Comparison of ENCODE assay signal across 24 cellular contexts in the genomic region with DNA sequence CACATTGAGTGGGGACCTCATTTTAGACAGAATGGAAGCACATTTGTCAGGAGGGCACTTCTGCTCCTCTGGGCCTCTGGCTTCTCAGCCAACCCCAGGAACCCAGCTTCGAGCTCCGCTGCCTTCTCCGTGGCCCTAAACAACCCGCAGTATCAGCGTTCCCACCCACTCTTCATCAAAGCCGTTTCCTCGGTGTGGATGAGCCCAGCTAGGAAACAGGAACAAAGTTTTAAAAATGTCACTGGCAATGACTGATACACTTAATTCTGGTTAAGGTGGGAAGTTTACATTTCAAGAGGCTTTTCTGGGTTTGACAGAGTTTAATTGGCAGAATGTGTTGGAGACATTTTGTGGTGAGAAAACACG.
"Had no signal": no experiment of that assay in that cellular context is flagged by ENCODE, and none has a peak within 500 bp of the region (broad histone marks: within the 10 kb centered on the region; RNA-seq: fewer than 3 reads in every experiment).

No MANE protein-coding gene starts in this region.

- H3K4me3 Mint-ChIP-seq: activated CD4-positive, alpha-beta T cell treated with anti-CD3 and anti-CD28 coated beads, Interleukin-2, amount 10 ng/mL, durations not matched to agents 7 days and 5 days; activated CD8-positive, alpha-beta memory T cell treated with anti-CD3 and anti-CD28 coated beads, Interleukin-2, amount 10 ng/mL, durations not matched to agents 7 days and 5 days; activated CD8-positive, alpha-beta T cell treated with anti-CD3 and anti-CD28 coated beads, Interleukin-2, amount 10 ng/mL, durations not matched to agents 7 days and 5 days; activated T-cell treated with anti-CD3 and anti-CD28 coated beads, Interleukin-2, amount 50 U/mL, for 72 hours; brain; effector memory CD8-positive, alpha-beta T cell; neural crest cell had no signal

- H3K4me2 ChIP-seq: hepatocyte had no signal

- DNase-seq: activated CD4-positive, alpha-beta T cell treated with anti-CD3 and anti-CD28 coated beads, Interleukin-2, amount 10 ng/mL, durations not matched to agents 7 days and 5 days; activated CD8-positive, alpha-beta memory T cell treated with anti-CD3 and anti-CD28 coated beads, Interleukin-2, amount 10 ng/mL, durations not matched to agents 7 days and 5 days; activated CD8-positive, alpha-beta T cell treated with anti-CD3 and anti-CD28 coated beads, Interleukin-2, amount 10 ng/mL, durations not matched to agents 7 days and 5 days; activated naive CD4-positive, alpha-beta T cell; activated T-cell treated with anti-CD3 and anti-CD28 coated beads, Interleukin-2, amount 50 U/mL, for 72 hours; cortex of kidney; effector memory CD8-positive, alpha-beta T cell; left cardiac atrium; midbrain; naive thymus-derived CD4-positive, alpha-beta T cell; occipital lobe; right cardiac atrium; spleen; stimulated activated naive CD4-positive, alpha-beta T cell; trophoblast cell had no signal

- H3K27me3 ChIP-seq: ascending aorta, hepatocyte had no signal

- H2AFZ ChIP-seq: hepatocyte had no signal

- ATAC-seq: activated CD8-positive, alpha-beta memory T cell treated with anti-CD3 and anti-CD28 coated beads, Interleukin-2, amount 10 ng/mL, durations not matched to agents 7 days and 5 days; activated CD8-positive, alpha-beta T cell treated with anti-CD3 and anti-CD28 coated beads, Interleukin-2, amount 10 ng/mL, durations not matched to agents 7 days and 5 days; activated naive CD4-positive, alpha-beta T cell treated with anti-CD3 and anti-CD28 coated beads, Interleukin-2, amount 50 U/mL, for 72 hours; activated T-cell treated with anti-CD3 and anti-CD28 coated beads, Interleukin-2, amount 50 U/mL, for 72 hours; effector memory CD8-positive, alpha-beta T cell; gastroesophageal sphincter; left cardiac atrium; naive thymus-derived CD4-positive, alpha-beta T cell; right cardiac atrium had no signal

- H3K9me3 Mint-ChIP-seq: activated CD4-positive, alpha-beta T cell treated with anti-CD3 and anti-CD28 coated beads, Interleukin-2, amount 10 ng/mL, durations not matched to agents 7 days and 5 days; activated naive CD4-positive, alpha-beta T cell treated with anti-CD3 and anti-CD28 coated beads, Interleukin-2, amount 50 U/mL, for 72 hours; activated T-cell treated with anti-CD3 and anti-CD28 coated beads, Interleukin-2, amount 50 U/mL, for 72 hours; T-helper 2 cell treated with Interferon-gamma antibody and Interleukin-4, amounts not matched to agents 5 μg/mL and 100 μg/mL, for 36 hours had no signal

- H3K27ac ChIP-seq: ascending aorta, gastroesophageal sphincter, hepatocyte, spleen, thoracic aorta, VCaP had no signal

- H3K36me3 ChIP-seq: ascending aorta, gastroesophageal sphincter, spleen, thoracic aorta had no signal

- H3K4me3 ChIP-seq: ascending aorta, gastroesophageal sphincter, hepatocyte, spleen, thoracic aorta had no signal

- H3K9me3 ChIP-seq: ascending aorta, gastroesophageal sphincter, spleen, thoracic aorta had no signal

- H3K36me3 Mint-ChIP-seq: activated CD8-positive, alpha-beta memory T cell treated with anti-CD3 and anti-CD28 coated beads, Interleukin-2, amount 10 ng/mL, durations not matched to agents 7 days and 5 days; activated naive CD4-positive, alpha-beta T cell treated with anti-CD3 and anti-CD28 coated beads, Interleukin-2, amount 50 U/mL, for 72 hours; brain; naive thymus-derived CD4-positive, alpha-beta T cell had no signal

- H3K4me1 ChIP-seq: ascending aorta had no signal
